ENCODE assay signal across 7 cellular contexts in the genomic region with DNA sequence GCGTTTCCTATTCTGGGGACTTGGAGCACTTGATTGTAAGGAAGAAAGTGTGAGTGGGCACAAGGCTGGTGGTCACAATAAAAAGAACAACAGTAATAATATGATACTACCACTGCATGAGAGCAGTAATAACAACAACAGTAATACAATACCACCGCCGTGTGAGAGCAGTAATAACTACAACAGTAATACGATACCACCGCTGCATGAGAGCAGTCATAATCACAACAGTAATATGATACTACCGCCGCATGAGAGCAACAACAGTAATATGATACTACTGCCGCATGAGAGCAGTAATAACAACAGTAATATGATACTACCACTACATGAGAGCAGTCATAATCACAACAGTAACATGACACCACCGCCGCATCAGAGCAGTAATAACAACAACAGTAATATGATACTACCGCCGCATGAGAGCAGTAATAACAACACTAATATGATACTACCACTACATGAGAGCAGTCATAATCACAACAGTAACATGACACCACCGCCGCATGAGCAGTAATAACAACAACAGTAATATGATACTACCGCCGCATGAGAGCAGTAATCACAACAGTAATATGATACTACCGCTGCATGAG.
A peak's percentile ranks its signal among the peaks of the same experiment; 100 is the strongest.
DNase-seq lines count a peak whose midpoint lies in the region; ATAC-seq and TF ChIP-seq lines count a peak whose summit lies in the region.
"Not testable (repeated sequence)": the region's sequence is repeated elsewhere in the genome, so short reads cannot be mapped to it uniquely, and the experiment has no call there.

No MANE protein-coding gene starts in this region.

- not testable (repeated sequence) for H3K27ac Mint-ChIP-seq in GM23338
- H3K27ac Mint-ChIP-seq in nephron progenitor cell: peak overlapping the region; percentile 74

- CTCF ChIA-PET in A673 (lab: Charles Lee); HCT116 (lab: Charles Lee): not testable (repeated sequence)

- intact Hi-C loops in A673 (cut with micrococcal nuclease; ENCODE audit: unreplicated experiment); HCT116 (cut with micrococcal nuclease): not testable (repeated sequence)

- H3K9me3 Mint-ChIP-seq in GM23338: peaks cover 20% of the 10 kb centered on the region
- peaks cover 47% of the 10 kb centered on the region for H3K9me3 Mint-ChIP-seq in nephron progenitor cell

- H3F3A ChIP-seq in GM23338 (replicated peaks; ENCODE audit: low read depth): peaks cover 21% of the 10 kb centered on the region

- not testable (repeated sequence) for H3K4me3 ChIP-seq in A673 (ENCODE audit: low read depth, low read length, poor library complexity, severe bottlenecking); GM23338; HCT116 (replicated peaks in 1 of 2; ENCODE audit: low read depth in 1 of 2, low read length in 2 of 2); MG63; brain microvascular endothelial cell (ENCODE audit: low read depth, low read length)

- not testable (repeated sequence) for H3K27me3 Mint-ChIP-seq in GM23338 (ENCODE audit: insufficient read depth, low read depth, poor library complexity); nephron progenitor cell (ENCODE audit: low read depth, poor library complexity)

- H3K4me3 Mint-ChIP-seq in GM23338, nephron progenitor cell: not testable (repeated sequence)

- peak; percentile 6 for DNase-seq in A673 (ENCODE audit: low spot score)
- not testable (repeated sequence) for DNase-seq in GM23338 (ENCODE audit: low spot score); HCT116 (ENCODE audit: low read depth, low spot score); nephron progenitor cell
- peak; percentile 3 for DNase-seq in LHCN-M2 (ENCODE audit: low read depth)
- peak; percentile 65 for DNase-seq in MG63
- peak; percentile 11 for DNase-seq in brain microvascular endothelial cell

- not testable (repeated sequence) for H3K27me3 ChIP-seq in A673 (replicated peaks; ENCODE audit: insufficient read depth, low read depth, low read length, poor library complexity); GM23338 (ENCODE audit: insufficient read depth); HCT116 (ENCODE audit: insufficient read depth, low read length); MG63; brain microvascular endothelial cell (replicated peaks)

- RAD21 ChIA-PET in HCT116 (lab: Charles Lee; ENCODE audit: low non-redundant PET in 1 of 2, low total read pairs in 2 of 2, uncharacterized antibody in 2 of 2, unreplicated experiment in 2 of 2): not testable (repeated sequence)

- H3K4me1 ChIP-seq in A673 (ENCODE audit: insufficient read depth, low read length, poor library complexity, severe bottlenecking); GM23338 (ENCODE audit: insufficient read depth); HCT116 (ENCODE audit: control insufficient read depth in 1 of 2, insufficient read depth in 2 of 2, low read length in 2 of 2): not testable (repeated sequence)

- H3K79me2 ChIP-seq in GM23338 (replicated peaks; ENCODE audit: insufficient read depth); HCT116 (ENCODE audit: insufficient read depth, low read length): not testable (repeated sequence)

- in situ Hi-C loops in brain microvascular endothelial cell (cut with HindIII; ENCODE audit: low pct_ligation_motif_present, low sequenced_read_pairs): not testable (repeated sequence)

- POLR2A ChIA-PET in A673 (lab: Charles Lee; ENCODE audit: low non-redundant PET); HCT116 (lab: Charles Lee): not testable (repeated sequence)

- 0 out of 2 replicates have a peak, but pooled peaks have one; percentile 22 for TF ChIP-seq RAD21 in HCT116 (IDR thresholded peaks at IDR 0.05; ENCODE audit: low read depth)

- H3K9ac ChIP-seq in HCT116 (ENCODE audit: low read length): not testable (repeated sequence)

- not testable (repeated sequence) for H3K27ac ChIP-seq in A673 (ENCODE audit: low read depth, low read length, poor library complexity, severe bottlenecking); HCT116 (ENCODE audit: low read depth, low read length); brain microvascular endothelial cell
- peak overlapping the region; percentile 63 for H3K27ac ChIP-seq in GM23338 (ENCODE audit: low read depth)

- not testable (repeated sequence) for H3K9me2 ChIP-seq in GM23338 (ENCODE audit: insufficient read depth); HCT116 (ENCODE audit: insufficient read depth)

- not testable (repeated sequence) for H2AFZ ChIP-seq in GM23338; HCT116 (ENCODE audit: low read depth, low read length, poor library complexity, severe bottlenecking)

- not testable (repeated sequence) for H4K20me1 ChIP-seq in GM23338 (replicated peaks; ENCODE audit: insufficient read depth); HCT116 (ENCODE audit: insufficient read depth)

- not testable (repeated sequence) for ATAC-seq in GM23338, HCT116

- not testable (repeated sequence) for TF ChIP-seq POLR2A in HCT116 (IDR thresholded peaks at IDR 0.05; ENCODE audit: borderline replicate concordance, extremely low read depth, insufficient read depth, insufficient read length)

- not testable (repeated sequence) for H3K36me3 Mint-ChIP-seq in GM23338 (ENCODE audit: low read depth)
- peaks cover 27% of the 10 kb centered on the region for H3K36me3 Mint-ChIP-seq in nephron progenitor cell (ENCODE audit: low read depth)

- not testable (repeated sequence) for H3K4me2 ChIP-seq in GM23338; HCT116 (ENCODE audit: low read length)

- not testable (repeated sequence) for TF ChIP-seq CTCF in A673 (conservative IDR thresholded peaks at IDR 0.05; ENCODE audit: low read depth, low read length); GM23338 (conservative IDR thresholded peaks at IDR 0.05; ENCODE audit: low read depth in 2 of 2); HCT116 (IDR thresholded peaks at IDR 0.05 in 2 of 3, conservative IDR thresholded peaks at IDR 0.05 in 1 of 3; ENCODE audit: borderline replicate concordance in 1 of 3, insufficient read depth in 1 of 3, low read depth in 2 of 3, low read length in 2 of 3); brain microvascular endothelial cell (IDR thresholded peaks at IDR 0.05; ENCODE audit: low read depth, low read length, missing control alignments); nephron progenitor cell (IDR thresholded peaks at IDR 0.05)

- not testable (repeated sequence) for H3K36me3 ChIP-seq in A673 (ENCODE audit: insufficient read depth, low read length, poor library complexity, severe bottlenecking); GM23338 (ENCODE audit: insufficient read depth); HCT116 (ENCODE audit: control insufficient read depth in 1 of 2, insufficient read depth in 2 of 2, low read length in 2 of 2); MG63; brain microvascular endothelial cell (replicated peaks)

- not testable (repeated sequence) for BruUV-seq in A673 (replicated peaks; lab: Mats Ljungman, UMichigan); HCT116 (replicated peaks; lab: Mats Ljungman, UMichigan)

- peaks cover 13% of the 10 kb centered on the region for H3K4me1 Mint-ChIP-seq in GM23338
- peaks cover 28% of the 10 kb centered on the region for H3K4me1 Mint-ChIP-seq in nephron progenitor cell

- not testable (repeated sequence) for H3K9me3 ChIP-seq in A673 (ENCODE audit: low read depth, low read length, poor library complexity, severe bottlenecking); HCT116 (ENCODE audit: control insufficient read depth in 1 of 2, insufficient read depth in 1 of 2, low read depth in 1 of 2, low read length in 2 of 2)
- H3K9me3 ChIP-seq in MG63: peaks cover 27% of the 10 kb centered on the region
